In the genomic region with DNA sequence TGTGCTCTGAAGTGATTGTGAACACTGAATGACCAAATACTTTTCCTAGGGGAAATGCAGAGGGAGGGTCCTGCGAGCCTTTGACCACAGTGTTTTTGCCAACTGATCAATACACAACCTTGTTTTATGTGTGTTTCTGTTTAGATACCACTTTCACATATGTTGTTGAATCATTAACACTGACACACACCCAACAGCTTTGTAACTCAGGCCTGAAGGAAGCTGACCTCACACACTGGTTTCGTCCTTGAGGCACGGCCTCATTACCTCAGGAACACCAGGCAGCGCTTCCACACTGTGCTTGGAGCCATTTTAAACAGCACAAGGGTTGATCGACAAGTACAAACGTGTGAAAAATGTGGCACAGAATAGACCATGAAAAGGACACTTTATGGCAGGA, we compare ENCODE assay signal across 17 cellular contexts. TPM values are rescaled to one million over a fixed set of nuclear protein-coding genes. Genes with fewer than 3 reads are reported as not detected.
DNase-seq lines count a peak whose midpoint lies in the region; TF ChIP-seq lines count a peak whose summit lies in the region.
"Had no signal": no experiment of that assay in that cellular context is flagged by ENCODE, and none has a peak within 500 bp of the region (broad histone marks: within the 10 kb centered on the region; RNA-seq: fewer than 3 reads in every experiment).

No MANE protein-coding gene starts in this region.

- no peaks in the 10 kb centered on the region for H3K9me2 ChIP-seq in PC-9 (ENCODE audit: insufficient read depth)

- peaks cover 5% of the 10 kb centered on the region for H4K20me1 ChIP-seq in osteoblast (ENCODE audit: insufficient read depth, low read length)
- H4K20me1 ChIP-seq in PC-9 (ENCODE audit: insufficient read depth): no peaks in the 10 kb centered on the region

- H3K36me3 ChIP-seq in ascending aorta (peaks cover 0 to 7% of the 10 kb centered on the region in 2 donors), osteoblast (ENCODE audit: insufficient read depth, low read length) (peaks cover 22% of the 10 kb centered on the region), thyroid gland (no peaks in the 10 kb centered on the region), PC-9 (ENCODE audit: low read depth) (no peaks in the 10 kb centered on the region; the same call in 1 of the 2 replicates)
- H3K36me3 ChIP-seq: pancreas had no signal

- intact Hi-C loops in ascending aorta (cut with DNase I): no loop called here
- intact Hi-C loops in thyroid gland (cut with DNase I): no loop called here
- intact Hi-C loops in PC-9 (cut with micrococcal nuclease; ENCODE audit: unreplicated experiment): no loop called here

- WGBS in thyroid gland, 2 donors: 91 to 94% methylated on average over 6 of the region's 6 CpGs

- H3K4me2 ChIP-seq in osteoblast (ENCODE audit: insufficient read depth, low read length) (no peak overlapping the region), PC-9 (no peak overlapping the region)

- no peak overlapping the region for H3K4me3 ChIP-seq in ascending aorta
- H3K4me3 ChIP-seq in epithelial cell of esophagus (ENCODE audit: low read length): no peak overlapping the region
- H3K4me3 ChIP-seq in osteoblast (ENCODE audit: insufficient read depth, low read length): no peak overlapping the region
- no peak overlapping the region for H3K4me3 ChIP-seq in thyroid gland (replicated peaks in 1 of 3)
- H3K4me3 ChIP-seq in PC-9: no peak overlapping the region
- H3K4me3 ChIP-seq: pancreas had no signal

- H3K4me1 ChIP-seq in ascending aorta (peaks cover 0 to 13% of the 10 kb centered on the region in 2 donors), osteoblast (ENCODE audit: insufficient read depth, low read length) (peaks cover 14% of the 10 kb centered on the region), thyroid gland (peaks cover 11 to 38% of the 10 kb centered on the region in 2 donors), PC-9 (replicated peaks; ENCODE audit: insufficient read depth) (peaks cover 7% of the 10 kb centered on the region; the same call in 1 of the 2 replicates)

- POLR2A ChIA-PET in PC-9 (lab: Charles Lee; ENCODE audit: unreplicated experiment): no interaction called here

- no peaks in the 10 kb centered on the region for H3K27me3 ChIP-seq in ascending aorta
- H3K27me3 ChIP-seq in osteoblast (ENCODE audit: insufficient read depth, low read length): no peaks in the 10 kb centered on the region
- no peaks in the 10 kb centered on the region for H3K27me3 ChIP-seq in thyroid gland
- H3K27me3 ChIP-seq in PC-9 (ENCODE audit: insufficient read depth, low read depth): no peaks in the 10 kb centered on the region
- H3K27me3 ChIP-seq: pancreas had no signal

- H3F3A ChIP-seq in PC-9 (ENCODE audit: insufficient read depth, low read depth): no peaks in the 10 kb centered on the region

- H3K27ac ChIP-seq in ascending aorta: peak overlapping the region; percentile 36 to 38
- H3K27ac ChIP-seq in osteoblast (ENCODE audit: low read depth, low read length): peak overlapping the region; percentile 43
- H3K27ac ChIP-seq in thyroid gland: peak overlapping the region in 2 of 3 donors; percentile 64 to 67
- no peak overlapping the region for H3K27ac ChIP-seq in PC-9
- H3K27ac ChIP-seq: pancreas had no signal

- CTCF ChIA-PET in PC-9 (lab: Charles Lee): no interaction called here

- peaks cover 96% of the 10 kb centered on the region for H3K79me2 ChIP-seq in osteoblast (ENCODE audit: insufficient read depth, low read length)
- H3K79me2 ChIP-seq in PC-9 (ENCODE audit: low read depth): no peaks in the 10 kb centered on the region

- BruUV-seq in PC-9 (replicated peaks; lab: Mats Ljungman, UMichigan): no TSS peak

- DNase-seq in ascending aorta (ENCODE audit: low spot score in 2 of 2) (no peak), epithelial cell of esophagus (ENCODE audit: low read depth) (peak; percentile 82), osteoblast (ENCODE audit: insufficient read length, low spot score, missing footprints) (no peak), thyroid gland (no peak), NCI-H187 treated with DMSO at 0.1 percent for 48 hours (lab: John Stamatoyannopoulos, UW) (no peak), amniotic stem cell (lab: John Stamatoyannopoulos, UW) (no peak), PC-9 (no peak)
- DNase-seq: activated CD4-positive, alpha-beta T cell treated with anti-CD3 and anti-CD28 coated beads, Interleukin-2, amount 50 U/mL, for 1 hour; AML-193; anterior cingulate cortex; Caco-2; foreskin melanocyte; naive thymus-derived CD4-positive, alpha-beta T cell; NCI-H526 treated with DMSO at 0.1 percent for 48 hours; pancreas; SHP77; T-helper 1 cell had no signal

- no peak for TF ChIP-seq POLR2A in thyroid gland (IDR thresholded peaks at IDR 0.05)

- H2AFZ ChIP-seq in osteoblast (ENCODE audit: low read length) (no peak overlapping the region), PC-9 (no peak overlapping the region)

- TF ChIP-seq CTCF in ascending aorta (IDR thresholded peaks at IDR 0.05) (no peak), epithelial cell of esophagus (IDR thresholded peaks at IDR 0.05; ENCODE audit: insufficient read depth, low read depth, low read length, missing control alignments) (no peak), osteoblast (IDR thresholded peaks at IDR 0.05; ENCODE audit: extremely low read depth, low read depth, low read length) (no peak), thyroid gland (IDR thresholded peaks at IDR 0.05) (no peak), PC-9 (conservative IDR thresholded peaks at IDR 0.05) (no peak)

- H3K9me3 ChIP-seq in ascending aorta: no peaks in the 10 kb centered on the region
- H3K9me3 ChIP-seq in osteoblast (ENCODE audit: low read depth, low read length): no peaks in the 10 kb centered on the region
- no peaks in the 10 kb centered on the region for H3K9me3 ChIP-seq in thyroid gland
- no peaks in the 10 kb centered on the region for H3K9me3 ChIP-seq in PC-9 (ENCODE audit: insufficient read depth, low read depth)
- H3K9me3 ChIP-seq: Caco-2, pancreas had no signal

RNA-seq across cellular contexts. Expression of gene PPFIBP1, which starts 60.0 kb away (rescaled TPM):
- total RNA-seq in ascending aorta (56.4 TPM), osteoblast (166 and 179 TPM in 2 replicates), thyroid gland (100 to 1,000 TPM; 135 to 199 (median 167) TPM), PC-9 (2021) (77.0 and 85.0 TPM in 2 replicates)
